9 cellular contexts compared by ENCODE assay signal in genomic region chr17:27918498-27918897, GRCh38.
"Had no signal": no experiment of that assay in that cellular context is flagged by ENCODE, and none has a peak within 500 bp of the region (broad histone marks: within the 10 kb centered on the region; RNA-seq: fewer than 3 reads in every experiment).

No MANE protein-coding gene starts in this region.

- H3K9ac ChIP-seq: KMS-11 had no signal

- H3K4me3 ChIP-seq: GM23338, HAP-1 had no signal

- H2AFZ ChIP-seq: GM23338 had no signal

- H3K27ac ChIP-seq: HL-60, KMS-11 had no signal

- H3K9me3 ChIP-seq: HAP-1 had no signal

- H3K4me2 ChIP-seq: GM23338, KMS-11 had no signal

- DNase-seq: H7, HFFc6, IMR-90, KBM-7 had no signal

- ATAC-seq: GM23338, HCT116 had no signal

- H3K4me1 ChIP-seq: HAP-1 had no signal

- H3K36me3 ChIP-seq: HAP-1 had no signal
